Comparison of ENCODE assay signal across 21 cellular contexts in the genomic region with DNA sequence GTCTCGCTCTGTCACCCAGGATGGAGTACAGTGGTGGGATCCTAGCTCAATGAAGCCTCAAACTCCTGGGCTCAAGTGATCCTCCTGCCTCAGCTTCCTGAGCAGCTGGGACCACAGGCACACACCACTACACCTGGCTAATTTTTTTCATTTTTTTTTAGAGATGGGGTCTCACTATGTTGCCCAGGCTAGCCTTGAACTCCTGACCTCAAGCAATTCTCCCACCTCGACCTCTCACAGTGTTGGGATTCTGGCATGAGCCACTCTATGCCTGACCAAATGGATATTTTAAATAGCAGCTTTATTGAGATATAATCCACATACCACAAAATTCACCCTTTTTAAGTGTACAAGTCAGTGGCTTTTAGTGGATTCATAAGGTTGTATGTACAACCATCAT. TPM values are rescaled to one million over a fixed set of nuclear protein-coding genes. Genes with fewer than 3 reads are reported as not detected.
DNase-seq lines count a peak whose midpoint lies in the region; ATAC-seq, FAIRE-seq and TF ChIP-seq lines count a peak whose summit lies in the region.
"Had no signal": no experiment of that assay in that cellular context is flagged by ENCODE, and none has a peak within 500 bp of the region (broad histone marks: within the 10 kb centered on the region; RNA-seq: fewer than 3 reads in every experiment).

No MANE protein-coding gene starts in this region.

- DNase-seq in activated T-cell treated with anti-CD3 and anti-CD28 coated beads, Interleukin-2, amount 50 U/mL, for 24 hours, result no peak
- no peak for DNase-seq in activated T-cell treated with anti-CD3 and anti-CD28 coated beads for 4 hours
- no peak for DNase-seq in HFFc6
- DNase-seq in endothelial cell of umbilical vein (ENCODE audit: low read depth, low spot score), result no peak
- no peak for DNase-seq in smooth muscle cell (lab: John Stamatoyannopoulos, UW; ENCODE audit: unreplicated experiment)
- no peak for DNase-seq in left lobe of liver (ENCODE audit: low spot score)
- no peak for DNase-seq in HCEC 1CT
- no peak for DNase-seq in PC-9
- DNase-seq: 8988T, DMS79, KG1, NCI-H1092 treated with DMSO at 0.1 percent for 48 hours, NCI-H1694, NCI-H345, NCI-H526 treated with DMSO at 0.1 percent for 48 hours, RPMI8226 had no signal

- ATAC-seq in left lobe of liver, result no peak
- ATAC-seq: HCT116 had no signal

- H3K36me3 Mint-ChIP-seq in activated T-cell treated with anti-CD3 and anti-CD28 coated beads, Interleukin-2, amount 50 U/mL, for 24 hours (ENCODE audit: low read depth), result peaks cover 70% of the 10 kb centered on the region
- peaks cover 5% of the 10 kb centered on the region; the same call in 1 of the 2 replicates for H3K36me3 Mint-ChIP-seq in HFFc6 (ENCODE audit: low read depth)

- H3K27me3 ChIP-seq in endothelial cell of umbilical vein (ENCODE audit: control insufficient read depth in 2 of 2, insufficient read depth in 2 of 2, low read length in 2 of 2) (no peaks in the 10 kb centered on the region), smooth muscle cell (ENCODE audit: low read depth) (no peaks in the 10 kb centered on the region), PC-9 (ENCODE audit: insufficient read depth, low read depth) (no peaks in the 10 kb centered on the region)

- H3K9me3 Mint-ChIP-seq in activated T-cell treated with anti-CD3 and anti-CD28 coated beads, Interleukin-2, amount 50 U/mL, for 24 hours, result no peaks in the 10 kb centered on the region
- H3K9me3 Mint-ChIP-seq in HFFc6, result no peaks in the 10 kb centered on the region

- H3K4me1 ChIP-seq in endothelial cell of umbilical vein (ENCODE audit: control insufficient read depth, extremely low read depth, insufficient read depth, low read length) (peaks cover 37% of the 10 kb centered on the region), smooth muscle cell (ENCODE audit: low read depth) (no peaks in the 10 kb centered on the region), PC-9 (replicated peaks; ENCODE audit: insufficient read depth) (peaks cover 27% of the 10 kb centered on the region)

- no TSS peak for BruUV-seq in endothelial cell of umbilical vein (replicated peaks; lab: Mats Ljungman, UMichigan)
- BruUV-seq in PC-9 (replicated peaks; lab: Mats Ljungman, UMichigan), result no TSS peak

- H3K4me1 Mint-ChIP-seq in activated T-cell treated with anti-CD3 and anti-CD28 coated beads, Interleukin-2, amount 50 U/mL, for 24 hours (ENCODE audit: low read depth), result peaks cover 73% of the 10 kb centered on the region
- peaks cover 43% of the 10 kb centered on the region for H3K4me1 Mint-ChIP-seq in HFFc6 (ENCODE audit: low read depth)

- no peak overlapping the region for H3K4me3 Mint-ChIP-seq in activated T-cell treated with anti-CD3 and anti-CD28 coated beads, Interleukin-2, amount 50 U/mL, for 24 hours
- no peak overlapping the region for H3K4me3 Mint-ChIP-seq in HFFc6

- no peaks in the 10 kb centered on the region for H3K9me2 ChIP-seq in PC-9 (ENCODE audit: insufficient read depth)

- 100% methylated on average over 2 of the region's 2 CpGs for WGBS in smooth muscle cell (ENCODE audit: low lambda C conversion rate)

- no peak overlapping the region for H3K4me3 ChIP-seq in endothelial cell of umbilical vein (replicated peaks in 1 of 3; ENCODE audit: insufficient read depth in 1 of 3, low read depth in 1 of 3, low read length in 3 of 3)
- no peak overlapping the region for H3K4me3 ChIP-seq in smooth muscle cell
- no peak overlapping the region for H3K4me3 ChIP-seq in PC-9

- H3K9me3 ChIP-seq in endothelial cell of umbilical vein (replicated peaks; ENCODE audit: control insufficient read depth, insufficient read depth, low read length) (no peaks in the 10 kb centered on the region), smooth muscle cell (replicated peaks; ENCODE audit: low read depth) (no peaks in the 10 kb centered on the region), PC-9 (ENCODE audit: insufficient read depth, low read depth) (no peaks in the 10 kb centered on the region)

- H3K79me2 ChIP-seq in endothelial cell of umbilical vein (ENCODE audit: control insufficient read depth, insufficient read depth, low read length) (peaks cover 97% of the 10 kb centered on the region), smooth muscle cell (ENCODE audit: low read depth) (peaks cover 98% of the 10 kb centered on the region), PC-9 (ENCODE audit: low read depth) (peaks cover 99% of the 10 kb centered on the region)

- dilution Hi-C loops in endothelial cell of umbilical vein (cut with MboI; ENCODE audit: extremely low pct_ligation_motif_present, low sequenced_read_pairs), result no loop called here

- peaks cover 11% of the 10 kb centered on the region for H4K20me1 ChIP-seq in endothelial cell of umbilical vein (replicated peaks; ENCODE audit: control insufficient read depth, extremely low read depth, insufficient read depth, low read length)
- peaks cover 100% of the 10 kb centered on the region for H4K20me1 ChIP-seq in smooth muscle cell (ENCODE audit: low read depth)
- peaks cover 89% of the 10 kb centered on the region for H4K20me1 ChIP-seq in PC-9 (ENCODE audit: insufficient read depth)

- H2AFZ ChIP-seq in endothelial cell of umbilical vein (ENCODE audit: low read depth, low read length), result no peak overlapping the region
- H2AFZ ChIP-seq in smooth muscle cell (ENCODE audit: low read depth), result no peak overlapping the region
- no peak overlapping the region for H2AFZ ChIP-seq in PC-9

- intact Hi-C loops in endothelial cell of umbilical vein (cut with micrococcal nuclease), result loop anchor here (1.0 kb wide), 1 partner anchor 8 kb away; no protein-coding TSS in a partner anchor
- intact Hi-C loops in PC-9 (cut with micrococcal nuclease; ENCODE audit: unreplicated experiment), result no loop called here

- H3K27ac ChIP-seq in endothelial cell of umbilical vein (ENCODE audit: insufficient read depth, low read depth, low read length), result peak overlapping the region; percentile 50
- H3K27ac ChIP-seq in smooth muscle cell (ENCODE audit: low read depth), result peak overlapping the region; percentile 9
- H3K27ac ChIP-seq in PC-9, result no peak overlapping the region
- H3K27ac ChIP-seq: C4-2B, HL-60 had no signal

- H3K9ac ChIP-seq in endothelial cell of umbilical vein (replicated peaks; ENCODE audit: extremely low read depth, insufficient read depth, low read length), result no peak overlapping the region
- H3K9ac ChIP-seq in smooth muscle cell (ENCODE audit: low read depth), result no peak overlapping the region

- peak overlapping the region; percentile 25 for H3K4me2 ChIP-seq in endothelial cell of umbilical vein (ENCODE audit: insufficient read depth, low read length)
- H3K4me2 ChIP-seq in smooth muscle cell, result no peak overlapping the region
- H3K4me2 ChIP-seq in PC-9, result no peak overlapping the region

- TF ChIP-seq CTCF in HFFc6 (IDR thresholded peaks at IDR 0.05), result no peak
- no peak for TF ChIP-seq CTCF in endothelial cell of umbilical vein (IDR thresholded peaks at IDR 0.05; ENCODE audit: extremely low read depth in 1 of 2, insufficient read depth in 1 of 2, low read depth in 1 of 2, low read length in 2 of 2)
- no peak for TF ChIP-seq CTCF in smooth muscle cell (IDR thresholded peaks at IDR 0.05; ENCODE audit: borderline replicate concordance, insufficient read depth, poor library complexity, severe bottlenecking)
- no peak for TF ChIP-seq CTCF in PC-9 (conservative IDR thresholded peaks at IDR 0.05)

- H3K27ac Mint-ChIP-seq in activated T-cell treated with anti-CD3 and anti-CD28 coated beads, Interleukin-2, amount 50 U/mL, for 24 hours, result peak overlapping the region; percentile 30
- peak overlapping the region; percentile 44 for H3K27ac Mint-ChIP-seq in HFFc6

- TF ChIP-seq POLR2A in endothelial cell of umbilical vein (IDR thresholded peaks at IDR 0.05; ENCODE audit: low read depth, low read length), result no peak

- no peak for FAIRE-seq in endothelial cell of umbilical vein (lab: Jason Lieb, UNC)
- FAIRE-seq: G401.6, GM12891 had no signal

- CTCF ChIA-PET in endothelial cell of umbilical vein (lab: Charles Lee) (interaction anchor here (0.8 to 3.0 kb wide), 2 partner anchors 11 to 45 kb away, joined by 4 to 12 read pairs; partner anchors contain the start of gene RNF149), PC-9 (lab: Charles Lee) (no interaction called here)

- H3K9me1 ChIP-seq in endothelial cell of umbilical vein (replicated peaks; ENCODE audit: control insufficient read depth, extremely low read depth, insufficient read depth, low read length), result no peaks in the 10 kb centered on the region

- peaks cover 0 to 3% of the 10 kb centered on the region in 2 experiments for H3K36me3 ChIP-seq in endothelial cell of umbilical vein (ENCODE audit: control insufficient read depth in 2 of 2, extremely low read depth in 1 of 2, insufficient read depth in 2 of 2, low read length in 2 of 2)
- peaks cover 7% of the 10 kb centered on the region for H3K36me3 ChIP-seq in smooth muscle cell (ENCODE audit: low read depth)
- peaks cover 51% of the 10 kb centered on the region for H3K36me3 ChIP-seq in PC-9 (ENCODE audit: low read depth)

- POLR2A ChIA-PET in endothelial cell of umbilical vein (lab: Charles Lee) (no interaction called here), PC-9 (lab: Charles Lee; ENCODE audit: unreplicated experiment) (interaction anchor here (0.5 kb wide), 1 partner anchor 534 kb away, joined by 7 read pairs; no protein-coding TSS in a partner anchor)

- H3F3A ChIP-seq in smooth muscle cell (ENCODE audit: low read depth), result no peaks in the 10 kb centered on the region
- peaks cover 42% of the 10 kb centered on the region for H3F3A ChIP-seq in PC-9 (ENCODE audit: insufficient read depth, low read depth)

- H3K27me3 Mint-ChIP-seq in activated T-cell treated with anti-CD3 and anti-CD28 coated beads, Interleukin-2, amount 50 U/mL, for 24 hours, result no peaks in the 10 kb centered on the region
- no peaks in the 10 kb centered on the region for H3K27me3 Mint-ChIP-seq in HFFc6 (ENCODE audit: insufficient read depth)

RNA-seq across cellular contexts. Expression of gene RNF149, which starts 11.1 kb away (rescaled TPM):
- total RNA-seq in HFFc6 (2021; fragmentation: NEBNext Ultra II Directional; extraction: Animal tissue kit (Norgen Biotek cat#: 25700)), result 10 to 100 TPM; 24.6 to 33.4 (median 26.0) TPM
- total RNA-seq in endothelial cell of umbilical vein (57.6 and 66.6 TPM in 2 replicates), smooth muscle cell (58.3 and 59.2 TPM in 2 replicates), left lobe of liver (18.6 TPM), PC-9 (2021) (58.6 and 71.6 TPM in 2 replicates)
- polyA plus RNA-seq in endothelial cell of umbilical vein (28.1 and 31.3 TPM in 2 replicates), smooth muscle cell (42.6 and 63.3 TPM in 2 replicates)
- 21.3 and 21.8 TPM in 2 replicates for polyA plus RNA-seq in endothelial cell of umbilical vein (2011; cell fraction: cytosol; rRNA removed)
- polyA plus RNA-seq in endothelial cell of umbilical vein (2011; cell fraction: nucleus; rRNA removed), result 60.8 and 88.5 TPM in 2 replicates
- polyA plus RNA-seq in endothelial cell of umbilical vein (2012), result 54.0 and 89.3 TPM in 2 replicates
- 36.7 and 51.1 TPM in 2 replicates for polyA minus RNA-seq in endothelial cell of umbilical vein
- 26.3 TPM for polyA minus RNA-seq in endothelial cell of umbilical vein (2011; cell fraction: cytosol; rRNA and poly(A)+ RNA removed)
- polyA minus RNA-seq in endothelial cell of umbilical vein (2011; cell fraction: nucleus; rRNA and poly(A)+ RNA removed), result 62.8 and 73.1 TPM in 2 replicates

RNA-seq across cellular contexts. Expression of gene CNOT11, which starts 44.7 kb away (rescaled TPM):
- total RNA-seq in HFFc6 (2021; fragmentation: NEBNext Ultra II Directional; extraction: Animal tissue kit (Norgen Biotek cat#: 25700)), result 10 to 100 TPM; 38.1 to 53.8 (median 43.0) TPM
- total RNA-seq in endothelial cell of umbilical vein (44.3 and 47.7 TPM in 2 replicates), smooth muscle cell (53.8 and 65.2 TPM in 2 replicates), left lobe of liver (17.8 TPM), PC-9 (2021) (39.0 and 60.6 TPM in 2 replicates)
- polyA plus RNA-seq in endothelial cell of umbilical vein (34.6 and 40.5 TPM in 2 replicates), smooth muscle cell (50.0 and 54.6 TPM in 2 replicates)
- polyA plus RNA-seq in endothelial cell of umbilical vein (2011; cell fraction: cytosol; rRNA removed), result 56.4 and 57.3 TPM in 2 replicates
- 83.5 and 83.9 TPM in 2 replicates for polyA plus RNA-seq in endothelial cell of umbilical vein (2011; cell fraction: nucleus; rRNA removed)
- polyA plus RNA-seq in endothelial cell of umbilical vein (2012), result 38.0 and 47.8 TPM in 2 replicates
- 54.1 and 55.4 TPM in 2 replicates for polyA minus RNA-seq in endothelial cell of umbilical vein
- polyA minus RNA-seq in endothelial cell of umbilical vein (2011; cell fraction: cytosol; rRNA and poly(A)+ RNA removed), result 30.9 TPM
- polyA minus RNA-seq in endothelial cell of umbilical vein (2011; cell fraction: nucleus; rRNA and poly(A)+ RNA removed), result 18.5 and 32.4 TPM in 2 replicates
